Comparison of ENCODE assay signal across 1 cellular context in genomic region chr9:120792898-120793765, GRCh38.
TF ChIP-seq lines count a peak whose summit lies in the region.

FBXW2 (minus strand) TSS chr9:120793416; CDS start chr9:120788258, 5,158 bp downstream.

TF ChIP-seq in K562, 482 proteins besides CTCF, POLR2A, EP300 and RAD21 (continued from another document and continues in another):
- TF ChIP-seq RCOR1 (IDR thresholded peaks at IDR 0.05; ENCODE audit: borderline replicate concordance in 1 of 2, low read depth in 2 of 2, low read length in 2 of 2) (peak; percentile 56 to 79; a peak in 2 of 4 replicates), ZNF740 (CRISPR knock-in tag; IDR thresholded peaks at IDR 0.05) (0 out of 2 replicates have a peak, but pooled peaks have one; percentile 25), ZNF740 (tag; IDR thresholded peaks at IDR 0.05) (no peak), FOXA1 (IDR thresholded peaks at IDR 0.05; ENCODE audit: borderline replicate concordance) (no peak), ATF2 (CRISPR knock-in tag; IDR thresholded peaks at IDR 0.05) (no peak), ZNF589 (CRISPR knock-in tag; IDR thresholded peaks at IDR 0.05; ENCODE audit: low read depth) (peak; percentile 2; the same call in 1 of the 2 replicates), POLR2B (IDR thresholded peaks at IDR 0.05; ENCODE audit: low read depth, partially characterized antibody) (peak; percentile 98), EZH2 (IDR thresholded peaks at IDR 0.05; ENCODE audit: borderline replicate concordance, low read depth, low read length) (no peak), ARID2 (IDR thresholded peaks at IDR 0.05) (peak; percentile 62; the same call in 1 of the 2 replicates), VEZF1 (CRISPR knock-in tag; IDR thresholded peaks at IDR 0.05) (peak; percentile 96), HLTF (IDR thresholded peaks at IDR 0.05) (peak; percentile 68; the same call in 1 of the 2 replicates), PML (IDR thresholded peaks at IDR 0.05; ENCODE audit: low read length) (peak; percentile 91), ZNF785 (CRISPR knock-in tag; IDR thresholded peaks at IDR 0.05) (no peak), ID3 (CRISPR knock-in tag; IDR thresholded peaks at IDR 0.05) (no peak), ID3 (tag; IDR thresholded peaks at IDR 0.05) (no peak), ZC3H4 (CRISPR knock-in tag; IDR thresholded peaks at IDR 0.05; ENCODE audit: borderline replicate concordance) (no peak; the same call in 1 of the 2 replicates), CHD1 (IDR thresholded peaks at IDR 0.05; ENCODE audit: low read length) (peak; percentile 44), MED1 (CRISPR knock-in tag; IDR thresholded peaks at IDR 0.05; ENCODE audit: borderline replicate concordance) (no peak), FOS (IDR thresholded peaks at IDR 0.05; ENCODE audit: extremely low read depth, insufficient read length) (no peak), SOX6 (IDR thresholded peaks at IDR 0.05) (peak; percentile 59; the same call in 1 of the 2 replicates), SMAD4 (CRISPR knock-in tag; conservative IDR thresholded peaks at IDR 0.05) (peak; percentile 79), TAF9B (IDR thresholded peaks at IDR 0.05; ENCODE audit: partially characterized antibody) (peak; percentile 83), RBM34 (IDR thresholded peaks at IDR 0.05; ENCODE audit: borderline replicate concordance, insufficient read depth, low read length) (peak; percentile 98; the same call in 1 of the 2 replicates), ZBTB43 (CRISPR knock-in tag; IDR thresholded peaks at IDR 0.05) (no peak), ARID3B (CRISPR knock-in tag; IDR thresholded peaks at IDR 0.05; ENCODE audit: borderline replicate concordance) (peak; percentile 96), ZNF133 (CRISPR knock-in tag; IDR thresholded peaks at IDR 0.05) (0 out of 2 replicates have a peak, but pooled peaks have one; percentile 31), HOXB6 (CRISPR knock-in tag; IDR thresholded peaks at IDR 0.05; ENCODE audit: borderline replicate concordance) (no peak), FOXO4 (CRISPR knock-in tag; IDR thresholded peaks at IDR 0.05) (peak; percentile 74; the same call in 1 of the 2 replicates), NCOA2 (IDR thresholded peaks at IDR 0.05; ENCODE audit: partially characterized antibody in 2 of 2) (no peak), MEF2A (IDR thresholded peaks at IDR 0.05; ENCODE audit: control insufficient read depth, low read depth, low read length) (no peak), REST (CRISPR knock-in tag; IDR thresholded peaks at IDR 0.05; ENCODE audit: low read depth) (peak; percentile 82), MEF2D (tag; conservative IDR thresholded peaks at IDR 0.05; ENCODE audit: low read depth) (no peak), TEAD1 (CRISPR knock-in tag; IDR thresholded peaks at IDR 0.05) (peak in 1 of 2 experiments; percentile 78; a peak in 2 of 4 replicates), THRA (IDR thresholded peaks at IDR 0.05) (no peak), AFF4 (CRISPR knock-in tag; IDR thresholded peaks at IDR 0.05) (0 out of 2 replicates have a peak, but pooled peaks have one; percentile 66), ZNF384 (IDR thresholded peaks at IDR 0.05; ENCODE audit: low read depth, low read length) (peak; percentile 46)
